Comparison of ENCODE assay signal across 8 cellular contexts in the genomic region with DNA sequence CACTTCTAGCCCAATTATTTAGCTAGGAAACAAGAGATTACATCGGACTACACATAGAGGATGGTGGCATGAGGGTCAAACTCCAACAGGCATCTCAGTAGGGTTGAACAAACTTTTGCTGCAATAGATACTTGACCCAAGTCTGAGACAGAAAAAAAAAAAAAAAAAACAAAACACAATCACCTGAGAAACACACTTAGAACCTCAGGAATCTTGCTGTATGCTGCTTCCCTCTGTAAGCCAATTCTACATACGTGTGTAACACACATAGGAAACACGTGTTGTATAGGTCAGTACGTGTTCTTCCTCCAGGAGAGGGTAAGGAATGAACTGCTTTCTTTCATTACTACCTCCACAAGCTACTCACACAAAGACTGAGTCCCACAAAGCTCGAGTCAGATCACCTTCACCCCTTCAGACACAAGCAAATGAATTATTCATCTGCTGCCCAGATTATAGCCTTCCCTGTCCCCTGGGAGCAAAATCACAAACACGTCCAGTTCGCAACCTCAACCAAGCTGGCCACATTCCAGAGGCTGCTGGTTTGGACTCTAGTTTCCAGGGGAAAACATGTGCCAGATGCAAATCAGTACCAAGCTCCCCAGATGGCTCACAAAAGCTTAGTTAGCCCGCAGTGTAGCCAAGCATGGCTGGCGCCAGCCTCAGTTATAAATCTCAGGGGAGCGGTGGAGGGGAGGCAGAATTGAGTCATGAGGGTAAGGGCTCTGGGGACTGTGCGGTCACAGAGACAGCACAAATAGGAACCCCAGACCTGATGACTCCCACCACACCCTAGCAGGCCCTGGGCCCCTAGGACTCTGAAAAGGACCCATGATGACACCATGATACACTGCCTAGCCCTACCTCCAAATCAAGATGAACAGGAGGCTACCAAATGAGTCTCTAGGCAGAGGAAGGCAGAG. TPM values are rescaled to one million over a fixed set of nuclear protein-coding genes. Genes with fewer than 3 reads are reported as not detected.
DNase-seq lines count a peak whose midpoint lies in the region; ATAC-seq and TF ChIP-seq lines count a peak whose summit lies in the region.

No MANE protein-coding gene starts in this region.

- POLR2A ChIA-PET in AG04449 (lab: Yijun Ruan, JAX) = interaction anchor here (1.1 to 6.5 kb wide), 3 partner anchors 11 to 25 kb away, joined by 3 to 47 read pairs (median 4); a partner anchor contains a TSS

- DNase-seq in AG04449 (ENCODE audit: low read depth, low spot score) (peak; percentile 70), NCI-H524 (lab: John Stamatoyannopoulos, UW) (peak; percentile 82 to 92), myocyte (ENCODE audit: low read depth) (peak; percentile 99), OCI-M1 (lab: John Stamatoyannopoulos, UW) (no peak)
- no peak for DNase-seq in stimulated activated CD4-positive, alpha-beta T cell treated with anti-CD3 and anti-CD28 coated beads, Interleukin-15, amount 100 ng/mL, for 24 hours

- H3K27me3 ChIP-seq in endocrine pancreas (ENCODE audit: control insufficient read depth, insufficient read depth, low read length) = no peaks in the 10 kb centered on the region

- H3K36me3 ChIP-seq in endocrine pancreas (ENCODE audit: control insufficient read depth, insufficient read depth, low read length) = peaks cover 6% of the 10 kb centered on the region

- peaks cover 5% of the 10 kb centered on the region for H3K4me1 ChIP-seq in endocrine pancreas (ENCODE audit: control insufficient read depth, insufficient read depth, low read length)

- H3K9me3 ChIP-seq in endocrine pancreas (ENCODE audit: control insufficient read depth, low read length) = no peaks in the 10 kb centered on the region

- no peak overlapping the region for H3K4me3 ChIP-seq in AG04449 (ENCODE audit: low read depth, low read length)
- H3K4me3 ChIP-seq in endocrine pancreas (ENCODE audit: control insufficient read depth, insufficient read depth, low read length) = no peak overlapping the region

- TF ChIP-seq CTCF in AG04449 (IDR thresholded peaks at IDR 0.05; ENCODE audit: insufficient read depth, low read length, missing control alignments) = no peak

- H3K9ac ChIP-seq in endocrine pancreas (ENCODE audit: control insufficient read depth, insufficient read depth, low read length) = peak overlapping the region; percentile 32

- CTCF ChIA-PET in AG04449 (lab: Yijun Ruan, JAX) = interaction anchor here (0.8 to 4.6 kb wide), 10 partner anchors 9 to 62 kb away, joined by 3 to 38 read pairs (median 3); a partner anchor contains a TSS

- ATAC-seq in GM18502 (IDR thresholded peaks at IDR 0.05; ENCODE audit: poor library complexity, unreplicated experiment) (peak; percentile 91), HG02840 (IDR thresholded peaks at IDR 0.05; ENCODE audit: low FRiP score, unreplicated experiment) (peak; percentile 88)

RNA-seq across cellular contexts. Expression of a gene that starts 15.1 kb away (rescaled TPM):
- 1,253 and 1,265 TPM in 2 replicates for total RNA-seq in myocyte
- polyA plus RNA-seq in myocyte (2012) = 2,472 TPM

Comparison
In these comparisons a context has a peak if more than half of its experiments do, and no peak if none do; other contexts are left out.
1. DNase-seq: peak in AG04449 (single experiment), NCI-H524 (2 of 2) and myocyte (single experiment); none in stimulated activated CD4-positive, alpha-beta T cell treated with anti-CD3 and anti-CD28 coated beads, Interleukin-15, amount 100 ng/mL, for 24 hours (single experiment) and OCI-M1 (single experiment).